ENCODE assay signal across 8 cellular contexts in genomic region chr15:55033574-55033973, GRCh38.
"Had no signal": no experiment of that assay in that cellular context is flagged by ENCODE, and none has a peak within 500 bp of the region (broad histone marks: within the 10 kb centered on the region; RNA-seq: fewer than 3 reads in every experiment).

No MANE protein-coding gene starts in this region.

- DNase-seq: GDM1, GF-D8 had no signal

- H3K4me3 ChIP-seq: GM12878 had no signal

- ATAC-seq: GM12878 had no signal

- FAIRE-seq: G401.6, GM12878, GM12891, GM12892, GM18507, GM19239 had no signal
